Comparison of ENCODE assay signal across 1 cellular context in the genomic region with DNA sequence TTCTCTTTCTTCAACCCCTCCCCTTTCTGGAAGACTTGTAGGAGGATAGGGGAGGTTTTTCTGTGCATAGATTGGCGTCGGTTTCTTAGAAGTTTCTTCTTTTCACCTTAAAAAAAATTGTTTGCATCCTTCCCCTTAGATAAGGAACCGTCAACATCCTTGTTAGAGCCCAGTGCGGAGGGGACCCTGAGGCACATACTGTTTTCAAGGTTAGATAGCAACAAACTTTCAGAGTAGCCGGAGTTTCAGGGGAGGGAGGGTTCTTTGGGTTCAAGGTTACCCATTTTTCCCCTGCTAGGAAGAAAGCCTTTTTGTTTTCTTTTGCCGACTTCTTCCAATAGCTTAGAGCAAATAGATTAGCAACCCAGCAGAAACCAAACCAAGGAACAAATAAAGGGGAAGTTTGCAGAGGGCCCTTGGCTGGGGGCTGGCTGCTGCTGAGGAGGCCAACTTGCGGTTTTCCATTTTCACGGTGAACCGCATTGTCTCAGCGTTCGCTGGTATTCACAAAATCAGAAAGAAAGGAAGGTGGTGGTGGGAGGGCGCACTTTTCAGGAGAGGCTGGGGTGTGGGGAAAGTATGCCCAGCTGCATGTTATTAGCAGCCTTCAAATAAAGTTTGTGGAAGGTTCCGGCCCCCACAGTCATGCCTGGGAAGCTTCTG.
A peak's percentile ranks its signal among the peaks of the same experiment; 100 is the strongest.
TF ChIP-seq lines count a peak whose summit lies in the region.

No MANE protein-coding gene starts in this region.

TF ChIP-seq in HepG2, 621 proteins besides CTCF, POLR2A, EP300 and RAD21 (continued from another document and continues in another):
- TF ChIP-seq, protein P1, sequence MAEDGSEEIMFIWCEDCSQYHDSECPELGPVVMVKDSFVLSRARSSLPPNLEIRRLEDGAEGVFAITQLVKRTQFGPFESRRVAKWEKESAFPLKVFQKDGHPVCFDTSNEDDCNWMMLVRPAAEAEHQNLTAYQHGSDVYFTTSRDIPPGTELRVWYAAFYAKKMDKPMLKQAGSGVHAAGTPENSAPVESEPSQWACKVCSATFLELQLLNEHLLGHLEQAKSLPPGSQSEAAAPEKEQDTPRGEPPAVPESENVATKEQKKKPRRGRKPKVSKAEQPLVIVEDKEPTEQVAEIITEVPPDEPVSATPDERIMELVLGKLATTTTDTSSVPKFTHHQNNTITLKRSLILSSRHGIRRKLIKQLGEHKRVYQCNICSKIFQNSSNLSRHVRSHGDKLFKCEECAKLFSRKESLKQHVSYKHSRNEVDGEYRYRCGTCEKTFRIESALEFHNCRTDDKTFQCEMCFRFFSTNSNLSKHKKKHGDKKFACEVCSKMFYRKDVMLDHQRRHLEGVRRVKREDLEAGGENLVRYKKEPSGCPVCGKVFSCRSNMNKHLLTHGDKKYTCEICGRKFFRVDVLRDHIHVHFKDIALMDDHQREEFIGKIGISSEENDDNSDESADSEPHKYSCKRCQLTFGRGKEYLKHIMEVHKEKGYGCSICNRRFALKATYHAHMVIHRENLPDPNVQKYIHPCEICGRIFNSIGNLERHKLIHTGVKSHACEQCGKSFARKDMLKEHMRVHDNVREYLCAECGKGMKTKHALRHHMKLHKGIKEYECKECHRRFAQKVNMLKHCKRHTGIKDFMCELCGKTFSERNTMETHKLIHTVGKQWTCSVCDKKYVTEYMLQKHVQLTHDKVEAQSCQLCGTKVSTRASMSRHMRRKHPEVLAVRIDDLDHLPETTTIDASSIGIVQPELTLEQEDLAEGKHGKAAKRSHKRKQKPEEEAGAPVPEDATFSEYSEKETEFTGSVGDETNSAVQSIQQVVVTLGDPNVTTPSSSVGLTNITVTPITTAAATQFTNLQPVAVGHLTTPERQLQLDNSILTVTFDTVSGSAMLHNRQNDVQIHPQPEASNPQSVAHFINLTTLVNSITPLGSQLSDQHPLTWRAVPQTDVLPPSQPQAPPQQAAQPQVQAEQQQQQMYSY (CRISPR knock-in tag; IDR thresholded peaks at IDR 0.05) = no peak
- no peak for TF ChIP-seq ZNF431 (CRISPR knock-in tag; IDR thresholded peaks at IDR 0.05; ENCODE audit: borderline replicate concordance, low read depth)
- no peak for TF ChIP-seq SP4 (CRISPR knock-in tag; IDR thresholded peaks at IDR 0.05)
- TF ChIP-seq ZNF512 (CRISPR knock-in tag; IDR thresholded peaks at IDR 0.05) = no peak
- TF ChIP-seq NCOA2 (CRISPR knock-in tag; IDR thresholded peaks at IDR 0.05) = peak; percentile 83
- TF ChIP-seq E2F2 (CRISPR knock-in tag; IDR thresholded peaks at IDR 0.05; ENCODE audit: borderline replicate concordance) = no peak
- TF ChIP-seq, protein P2, sequence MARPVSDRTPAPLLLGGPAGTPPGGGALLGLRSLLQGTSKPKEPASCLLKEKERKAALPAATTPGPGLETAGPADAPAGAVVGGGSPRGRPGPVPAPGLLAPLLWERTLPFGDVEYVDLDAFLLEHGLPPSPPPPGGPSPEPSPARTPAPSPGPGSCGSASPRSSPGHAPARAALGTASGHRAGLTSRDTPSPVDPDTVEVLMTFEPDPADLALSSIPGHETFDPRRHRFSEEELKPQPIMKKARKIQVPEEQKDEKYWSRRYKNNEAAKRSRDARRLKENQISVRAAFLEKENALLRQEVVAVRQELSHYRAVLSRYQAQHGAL (CRISPR knock-in tag; IDR thresholded peaks at IDR 0.05; ENCODE audit: not compliant biosample characterization) = no peak
- TF ChIP-seq TBX3 (IDR thresholded peaks at IDR 0.05; ENCODE audit: borderline replicate concordance) = no peak
- TF ChIP-seq ZNF883 (CRISPR knock-in tag; IDR thresholded peaks at IDR 0.05; ENCODE audit: not compliant biosample characterization) = no peak
- TF ChIP-seq KMT2B (CRISPR knock-in tag; IDR thresholded peaks at IDR 0.05) = no peak
- TF ChIP-seq, protein P3, sequence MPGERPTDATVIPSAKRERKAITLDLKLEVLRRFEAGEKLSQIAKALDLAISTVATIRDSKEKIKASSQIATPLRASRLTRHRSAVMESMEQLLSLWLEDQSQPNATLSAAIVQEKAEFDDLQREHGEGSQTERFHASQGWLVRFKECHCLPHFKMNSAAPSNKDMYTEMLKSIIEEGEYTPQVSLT (CRISPR knock-in tag; IDR thresholded peaks at IDR 0.05; ENCODE audit: borderline replicate concordance, low read depth) = no peak
- no peak for TF ChIP-seq CEBPB (IDR thresholded peaks at IDR 0.05; ENCODE audit: borderline replicate concordance, low read depth, low read length)
- TF ChIP-seq TRIM24 (CRISPR knock-in tag; IDR thresholded peaks at IDR 0.05) = no peak
- no peak for TF ChIP-seq CHCHD3 (CRISPR knock-in tag; IDR thresholded peaks at IDR 0.05)
- TF ChIP-seq ZNF75D (CRISPR knock-in tag; IDR thresholded peaks at IDR 0.05; ENCODE audit: borderline replicate concordance) = no peak
- peak; percentile 52; the same call in 1 of the 2 replicates for TF ChIP-seq ZNF878 (CRISPR knock-in tag; IDR thresholded peaks at IDR 0.05)
- no peak for TF ChIP-seq ZNF256 (CRISPR knock-in tag; conservative IDR thresholded peaks at IDR 0.05)
- no peak for TF ChIP-seq ZNF766 (CRISPR knock-in tag; IDR thresholded peaks at IDR 0.05; ENCODE audit: borderline replicate concordance)
- peak; percentile 22; the same call in 1 of the 2 replicates for TF ChIP-seq FOXO1 (CRISPR knock-in tag; IDR thresholded peaks at IDR 0.05)
- no peak for TF ChIP-seq REPIN1 (CRISPR knock-in tag; IDR thresholded peaks at IDR 0.05; ENCODE audit: borderline replicate concordance, low read depth)
- no peak for TF ChIP-seq TBL1XR1 (IDR thresholded peaks at IDR 0.05; ENCODE audit: borderline replicate concordance, low read length, partially characterized antibody)
- TF ChIP-seq ZNF251 (CRISPR knock-in tag; IDR thresholded peaks at IDR 0.05) = no peak
- no peak for TF ChIP-seq ZNF850 (CRISPR knock-in tag; conservative IDR thresholded peaks at IDR 0.05)
- no peak for TF ChIP-seq ZNF230 (CRISPR knock-in tag; IDR thresholded peaks at IDR 0.05)
- no peak for TF ChIP-seq TARDBP (CRISPR knock-in tag; IDR thresholded peaks at IDR 0.05)
- no peak for TF ChIP-seq JDP2 (CRISPR knock-in tag; IDR thresholded peaks at IDR 0.05; ENCODE audit: borderline replicate concordance)
- TF ChIP-seq ZNF737 (CRISPR knock-in tag; IDR thresholded peaks at IDR 0.05; ENCODE audit: borderline replicate concordance) = no peak
- TF ChIP-seq, protein P4, sequence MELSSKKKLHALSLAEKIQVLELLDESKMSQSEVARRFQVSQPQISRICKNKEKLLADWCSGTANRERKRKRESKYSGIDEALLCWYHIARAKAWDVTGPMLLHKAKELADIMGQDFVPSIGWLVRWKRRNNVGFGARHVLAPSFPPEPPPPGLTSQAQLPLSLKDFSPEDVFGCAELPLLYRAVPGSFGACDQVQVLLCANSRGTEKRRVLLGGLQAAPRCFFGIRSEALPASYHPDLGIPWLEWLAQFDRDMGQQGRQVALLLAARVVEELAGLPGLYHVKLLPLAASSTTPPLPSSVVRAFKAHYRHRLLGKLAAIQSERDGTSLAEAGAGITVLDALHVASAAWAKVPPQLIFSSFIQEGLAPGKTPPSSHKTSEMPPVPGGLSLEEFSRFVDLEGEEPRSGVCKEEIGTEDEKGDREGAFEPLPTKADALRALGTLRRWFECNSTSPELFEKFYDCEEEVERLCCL (CRISPR knock-in tag; IDR thresholded peaks at IDR 0.05; ENCODE audit: borderline replicate concordance) = no peak
- TF ChIP-seq, protein P5, sequence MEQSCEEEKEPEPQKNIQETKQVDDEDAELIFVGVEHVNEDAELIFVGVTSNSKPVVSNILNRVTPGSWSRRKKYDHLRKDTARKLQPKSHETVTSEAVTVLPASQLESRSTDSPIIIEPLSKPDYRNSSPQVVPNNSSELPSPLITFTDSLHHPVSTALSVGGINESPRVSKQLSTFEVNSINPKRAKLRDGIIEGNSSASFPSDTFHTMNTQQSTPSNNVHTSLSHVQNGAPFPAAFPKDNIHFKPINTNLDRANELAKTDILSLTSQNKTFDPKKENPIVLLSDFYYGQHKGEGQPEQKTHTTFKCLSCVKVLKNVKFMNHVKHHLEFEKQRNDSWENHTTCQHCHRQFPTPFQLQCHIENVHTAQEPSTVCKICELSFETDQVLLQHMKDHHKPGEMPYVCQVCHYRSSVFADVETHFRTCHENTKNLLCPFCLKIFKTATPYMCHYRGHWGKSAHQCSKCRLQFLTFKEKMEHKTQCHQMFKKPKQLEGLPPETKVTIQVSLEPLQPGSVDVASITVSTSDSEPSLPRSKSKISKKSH (CRISPR knock-in tag; IDR thresholded peaks at IDR 0.05; ENCODE audit: borderline replicate concordance) = no peak
- TF ChIP-seq CAMTA2 (CRISPR knock-in tag; IDR thresholded peaks at IDR 0.05; ENCODE audit: borderline replicate concordance) = no peak
- TF ChIP-seq ARNTL (CRISPR knock-in tag; IDR thresholded peaks at IDR 0.05) = no peak
- no peak for TF ChIP-seq CREB1 (IDR thresholded peaks at IDR 0.05)
- 0 out of 2 replicates have a peak, but pooled peaks have one; percentile 27 for TF ChIP-seq CREB1 (CRISPR knock-in tag; IDR thresholded peaks at IDR 0.05)
- no peak for TF ChIP-seq ARNT2 (CRISPR knock-in tag; IDR thresholded peaks at IDR 0.05; ENCODE audit: low read depth)
- no peak for TF ChIP-seq ZC3H13 (CRISPR knock-in tag; IDR thresholded peaks at IDR 0.05)
- TF ChIP-seq ZFP37 (CRISPR knock-in tag; IDR thresholded peaks at IDR 0.05; ENCODE audit: borderline replicate concordance) = no peak
- TF ChIP-seq NONO (IDR thresholded peaks at IDR 0.05) = no peak
- no peak for TF ChIP-seq NONO (CRISPR knock-in tag; conservative IDR thresholded peaks at IDR 0.05)
- peak; percentile 51; the same call in 1 of the 2 replicates for TF ChIP-seq RXRA (CRISPR knock-in tag; IDR thresholded peaks at IDR 0.05)
- no peak for TF ChIP-seq ZNF264 (CRISPR knock-in tag; IDR thresholded peaks at IDR 0.05)
- TF ChIP-seq DMAP1 (CRISPR knock-in tag; IDR thresholded peaks at IDR 0.05) = peak; percentile 41; the same call in 1 of the 2 replicates
- TF ChIP-seq ZNF225 (CRISPR knock-in tag; IDR thresholded peaks at IDR 0.05) = no peak
- TF ChIP-seq ZNF800 (CRISPR knock-in tag; IDR thresholded peaks at IDR 0.05) = no peak
- no peak for TF ChIP-seq YEATS2 (CRISPR knock-in tag; IDR thresholded peaks at IDR 0.05; ENCODE audit: borderline replicate concordance)
- no peak for TF ChIP-seq CBX5 (CRISPR knock-in tag; IDR thresholded peaks at IDR 0.05; ENCODE audit: borderline replicate concordance)
- no peak for TF ChIP-seq RBAK (CRISPR knock-in tag; IDR thresholded peaks at IDR 0.05)
- TF ChIP-seq SRSF1 (optimal IDR thresholded peaks at IDR 0.05; ENCODE audit: low read depth, low read length) = no peak
- no peak; the same call in 1 of the 2 replicates for TF ChIP-seq FOXJ3 (CRISPR knock-in tag; IDR thresholded peaks at IDR 0.05; ENCODE audit: borderline replicate concordance)
- TF ChIP-seq SYNCRIP (IDR thresholded peaks at IDR 0.05; ENCODE audit: insufficient read depth, low read depth, low read length) = no peak
- no peak for TF ChIP-seq EHMT2 (IDR thresholded peaks at IDR 0.05; ENCODE audit: borderline replicate concordance, low read depth, low read length)
- no peak for TF ChIP-seq ZNF550 (CRISPR knock-in tag; IDR thresholded peaks at IDR 0.05; ENCODE audit: borderline replicate concordance)
- no peak for TF ChIP-seq NFE2L1 (CRISPR knock-in tag; IDR thresholded peaks at IDR 0.05; ENCODE audit: borderline replicate concordance)
- no peak for TF ChIP-seq ZNF549 (CRISPR knock-in tag; IDR thresholded peaks at IDR 0.05)
